19 cellular contexts compared by ENCODE assay signal in the genomic region with DNA sequence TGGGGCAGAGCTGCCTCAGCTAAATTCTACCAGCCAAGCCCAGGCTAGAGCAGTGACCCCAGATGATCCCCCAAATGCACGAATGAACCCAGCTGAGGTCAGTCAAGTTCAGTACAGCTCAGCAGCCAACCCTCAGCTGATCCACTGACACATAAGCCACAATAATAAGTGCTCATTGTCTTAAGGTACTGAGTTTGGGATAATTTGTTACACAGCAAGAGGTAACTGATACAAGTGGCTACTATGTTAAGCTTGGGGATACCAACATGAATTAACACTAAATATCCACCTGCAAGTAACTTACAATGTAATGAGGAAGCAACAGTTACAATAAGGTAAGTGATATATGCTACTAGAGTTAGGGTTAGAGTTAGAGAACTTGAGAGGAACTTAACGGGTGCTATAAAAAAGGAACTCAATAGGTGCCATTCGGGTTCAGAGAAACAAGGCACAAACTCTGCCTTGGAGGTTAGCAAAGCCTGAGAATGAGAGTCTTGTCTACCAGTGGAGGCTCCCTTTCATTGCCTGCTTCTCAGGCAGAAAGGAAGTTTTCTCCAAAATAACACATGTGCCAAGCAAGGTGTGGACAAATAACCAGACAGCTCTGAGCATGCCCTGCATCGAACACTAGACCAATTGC.
DNase-seq lines count a peak whose midpoint lies in the region; ATAC-seq and TF ChIP-seq lines count a peak whose summit lies in the region.
"Had no signal": no experiment of that assay in that cellular context is flagged by ENCODE, and none has a peak within 500 bp of the region (broad histone marks: within the 10 kb centered on the region; RNA-seq: fewer than 3 reads in every experiment).

No MANE protein-coding gene starts in this region.

- in situ Hi-C loops in brain microvascular endothelial cell (cut with HindIII; ENCODE audit: low pct_ligation_motif_present, low sequenced_read_pairs) = no loop called here

- 84 to 87% methylated on average over 4 of the region's 4 CpGs for WGBS in upper lobe of left lung, 2 donors
- WGBS in body of pancreas, 2 donors = 77 to 86% methylated on average over 4 of the region's 4 CpGs

- H3K9me3 ChIP-seq in upper lobe of left lung (no peaks in the 10 kb centered on the region), body of pancreas (no peaks in the 10 kb centered on the region)
- H3K9me3 ChIP-seq: uterus had no signal

- TF ChIP-seq EP300 in upper lobe of left lung (IDR thresholded peaks at IDR 0.05) = no peak

- H3K27me3 ChIP-seq in brain microvascular endothelial cell (replicated peaks) (no peaks in the 10 kb centered on the region), upper lobe of left lung (no peaks in the 10 kb centered on the region), body of pancreas (no peaks in the 10 kb centered on the region)
- H3K27me3 ChIP-seq: uterus had no signal

- no peak overlapping the region for H3K4me3 ChIP-seq in brain microvascular endothelial cell (ENCODE audit: low read depth, low read length)
- H3K4me3 ChIP-seq in skin epidermis = no peak overlapping the region
- H3K4me3 ChIP-seq in upper lobe of left lung = no peak overlapping the region
- H3K4me3 ChIP-seq in body of pancreas = no peak overlapping the region
- H3K4me3 ChIP-seq: uterus had no signal

- TF ChIP-seq POLR2A in upper lobe of left lung (IDR thresholded peaks at IDR 0.05) (no peak), body of pancreas (IDR thresholded peaks at IDR 0.05) (no peak)

- intact Hi-C loops in body of pancreas (cut with DNase I) = no loop called here

- no peaks in the 10 kb centered on the region for H3K4me1 ChIP-seq in upper lobe of left lung
- H3K4me1 ChIP-seq in body of pancreas = no peaks in the 10 kb centered on the region
- H3K4me1 ChIP-seq: uterus had no signal

- no peaks in the 10 kb centered on the region for H3K27me3 Mint-ChIP-seq in activated T-cell treated with anti-CD3 and anti-CD28 coated beads, Interleukin-2, amount 50 U/mL, for 24 hours
- no peaks in the 10 kb centered on the region for H3K27me3 Mint-ChIP-seq in activated T-cell treated with anti-CD3 and anti-CD28 coated beads, Interleukin-2, amount 50 U/mL, for 72 hours (ENCODE audit: low read depth)
- peaks cover 24% of the 10 kb centered on the region for H3K27me3 Mint-ChIP-seq in IgD-negative memory B cell

- DNase-seq in activated T-cell treated with anti-CD3 and anti-CD28 coated beads, Interleukin-2, amount 50 U/mL, for 24 hours = peak; percentile 13
- DNase-seq in activated T-cell treated with anti-CD3 and anti-CD28 coated beads, Interleukin-2, amount 50 U/mL, for 72 hours = no peak
- DNase-seq in brain microvascular endothelial cell = no peak
- no peak for DNase-seq in upper lobe of left lung
- DNase-seq in NK-92 (lab: John Stamatoyannopoulos, UW; ENCODE audit: unreplicated experiment) = no peak
- no peak for DNase-seq in body of pancreas
- DNase-seq: dermis blood vessel endothelial cell, HCEC 1CT, KBM-7, NCI-H1092 treated with DMSO at 0.1 percent for 48 hours, NCI-H2081 treated with DMSO at 0.1 percent for 48 hours, NCI-H510A, occipital lobe, right cardiac atrium, SHP77, uterus had no signal

- peaks cover 58% of the 10 kb centered on the region for H3K4me1 Mint-ChIP-seq in activated T-cell treated with anti-CD3 and anti-CD28 coated beads, Interleukin-2, amount 50 U/mL, for 24 hours (ENCODE audit: low read depth)
- peaks cover 53% of the 10 kb centered on the region for H3K4me1 Mint-ChIP-seq in activated T-cell treated with anti-CD3 and anti-CD28 coated beads, Interleukin-2, amount 50 U/mL, for 72 hours (ENCODE audit: low read depth)
- H3K4me1 Mint-ChIP-seq in IgD-negative memory B cell = peaks cover 15 to 18% (median 17%) of the 10 kb centered on the region in 3 donors

- TF ChIP-seq CTCF in brain microvascular endothelial cell (IDR thresholded peaks at IDR 0.05; ENCODE audit: low read depth, low read length, missing control alignments) = no peak
- TF ChIP-seq CTCF in upper lobe of left lung (IDR thresholded peaks at IDR 0.05) = no peak
- no peak for TF ChIP-seq CTCF in body of pancreas (IDR thresholded peaks at IDR 0.05)

- peaks cover 7% of the 10 kb centered on the region for H3K36me3 Mint-ChIP-seq in activated T-cell treated with anti-CD3 and anti-CD28 coated beads, Interleukin-2, amount 50 U/mL, for 24 hours (ENCODE audit: low read depth)
- peaks cover 5 to 18% of the 10 kb centered on the region in 2 donors for H3K36me3 Mint-ChIP-seq in activated T-cell treated with anti-CD3 and anti-CD28 coated beads, Interleukin-2, amount 50 U/mL, for 72 hours (ENCODE audit: insufficient read depth in 2 of 2)
- peaks cover 2% of the 10 kb centered on the region for H3K36me3 Mint-ChIP-seq in IgD-negative memory B cell
- H3K36me3 Mint-ChIP-seq: WTC11 had no signal

- H3K4me3 Mint-ChIP-seq in activated T-cell treated with anti-CD3 and anti-CD28 coated beads, Interleukin-2, amount 50 U/mL, for 24 hours = no peak overlapping the region
- H3K4me3 Mint-ChIP-seq in activated T-cell treated with anti-CD3 and anti-CD28 coated beads, Interleukin-2, amount 50 U/mL, for 72 hours = no peak overlapping the region
- H3K4me3 Mint-ChIP-seq in IgD-negative memory B cell = no peak overlapping the region
- H3K4me3 Mint-ChIP-seq: WTC11 had no signal

- H3K27ac Mint-ChIP-seq in activated T-cell treated with anti-CD3 and anti-CD28 coated beads, Interleukin-2, amount 50 U/mL, for 24 hours = peak overlapping the region; percentile 97
- no peak overlapping the region for H3K27ac Mint-ChIP-seq in activated T-cell treated with anti-CD3 and anti-CD28 coated beads, Interleukin-2, amount 50 U/mL, for 72 hours
- peak overlapping the region in 2 of 3 donors; percentile 17 to 20 for H3K27ac Mint-ChIP-seq in IgD-negative memory B cell
- H3K27ac Mint-ChIP-seq: WTC11 had no signal

- H3K36me3 ChIP-seq in brain microvascular endothelial cell (replicated peaks) (no peaks in the 10 kb centered on the region), upper lobe of left lung (no peaks in the 10 kb centered on the region), body of pancreas (replicated peaks in 1 of 2; ENCODE audit: insufficient read depth in 1 of 2, low read depth in 2 of 2) (no peaks in the 10 kb centered on the region)
- H3K36me3 ChIP-seq: uterus had no signal

- no peak for ATAC-seq in activated T-cell treated with anti-CD3 and anti-CD28 coated beads, Interleukin-2, amount 50 U/mL, for 72 hours (replicated peaks in 1 of 2)
- ATAC-seq in upper lobe of left lung (ENCODE audit: low FRiP score in 2 of 2) (no peak), body of pancreas (no peak)
- ATAC-seq: right cardiac atrium, WTC11 had no signal

- H3K27ac ChIP-seq in brain microvascular endothelial cell = peak overlapping the region; percentile 100
- peak overlapping the region in 15 of 21 experiments; percentile 1 to 80 (median 59) for H3K27ac ChIP-seq in skin epidermis
- peak overlapping the region in 1 of 4 donors; percentile 60 for H3K27ac ChIP-seq in upper lobe of left lung
- H3K27ac ChIP-seq in body of pancreas = no peak overlapping the region
- H3K27ac ChIP-seq: uterus had no signal

- peaks cover 15% of the 10 kb centered on the region for H3K9me3 Mint-ChIP-seq in activated T-cell treated with anti-CD3 and anti-CD28 coated beads, Interleukin-2, amount 50 U/mL, for 24 hours
- H3K9me3 Mint-ChIP-seq in activated T-cell treated with anti-CD3 and anti-CD28 coated beads, Interleukin-2, amount 50 U/mL, for 72 hours = peaks cover 3 to 4% of the 10 kb centered on the region in 2 donors
- peaks cover 0 to 3% (median 0%) of the 10 kb centered on the region in 3 donors for H3K9me3 Mint-ChIP-seq in IgD-negative memory B cell

Comparison
In these comparisons a context has a peak if more than half of its experiments do, and no peak if none do; other contexts are left out.
1. H3K27ac ChIP-seq: peak in brain microvascular endothelial cell (single experiment) and skin epidermis (15 of 21); none in body of pancreas (0 of 4).